30 cellular contexts compared by ENCODE assay signal in genomic region chr7:78879206-78879605, GRCh38.
"Had no signal": no experiment of that assay in that cellular context is flagged by ENCODE, and none has a peak within 500 bp of the region (broad histone marks: within the 10 kb centered on the region; RNA-seq: fewer than 3 reads in every experiment).

No MANE protein-coding gene starts in this region.

- H3K27me3 Mint-ChIP-seq: activated CD4-positive, alpha-beta memory T cell treated with anti-CD3 and anti-CD28 coated beads, Interleukin-2, amount 10 ng/mL, durations not matched to agents 7 days and 5 days; activated CD4-positive, alpha-beta T cell treated with anti-CD3 and anti-CD28 coated beads, Interleukin-2, amount 10 ng/mL, durations not matched to agents 7 days and 5 days; activated naive CD8-positive, alpha-beta T cell; activated T-cell treated with anti-CD3 and anti-CD28 coated beads, Interleukin-2, amount 50 U/mL, for 24 hours; activated T-helper 17 cell treated with anti-CD3 and anti-CD28 coated beads, Interleukin-2, amount 50 U/mL, for 72 hours; central memory CD8-positive, alpha-beta T cell; dendritic cell treated with granulocyte-macrophage colony-stimulating factor and Interleukin-4, amounts not matched to agents 40 ng/mL and 50 ng/mL, for 4 days had no signal

- H3K36me3 ChIP-seq: brain microvascular endothelial cell, esophagus muscularis mucosa, gastrocnemius medialis, heart right ventricle had no signal

- ATAC-seq: activated T-helper 17 cell treated with anti-CD3 and anti-CD28 coated beads, Interleukin-2, amount 50 U/mL, for 72 hours; foreskin keratinocyte; gastrocnemius medialis; heart right ventricle had no signal

- H3K4me3 ChIP-seq: coronary artery, dorsolateral prefrontal cortex, esophagus muscularis mucosa, gastrocnemius medialis, heart right ventricle had no signal

- H3K9me3 ChIP-seq: gastrocnemius medialis had no signal

- H3K36me3 Mint-ChIP-seq: activated naive CD8-positive, alpha-beta T cell had no signal

- H3K27me3 ChIP-seq: brain microvascular endothelial cell, dorsolateral prefrontal cortex, esophagus muscularis mucosa, foreskin keratinocyte, gastrocnemius medialis, heart right ventricle had no signal

- H3K27ac Mint-ChIP-seq: activated CD4-positive, alpha-beta memory T cell treated with anti-CD3 and anti-CD28 coated beads, Interleukin-2, amount 10 ng/mL, durations not matched to agents 7 days and 5 days; activated CD4-positive, alpha-beta T cell treated with anti-CD3 and anti-CD28 coated beads, Interleukin-2, amount 10 ng/mL, durations not matched to agents 7 days and 5 days; activated naive CD8-positive, alpha-beta T cell; activated T-cell treated with anti-CD3 and anti-CD28 coated beads, Interleukin-2, amount 50 U/mL, for 24 hours; activated T-helper 17 cell treated with anti-CD3 and anti-CD28 coated beads, Interleukin-2, amount 50 U/mL, for 72 hours; dendritic cell treated with granulocyte-macrophage colony-stimulating factor and Interleukin-4, amounts not matched to agents 40 ng/mL and 50 ng/mL, for 4 days; endodermal cell had no signal

- H3K4me1 Mint-ChIP-seq: activated CD4-positive, alpha-beta memory T cell treated with anti-CD3 and anti-CD28 coated beads, Interleukin-2, amount 10 ng/mL, durations not matched to agents 7 days and 5 days; activated CD4-positive, alpha-beta T cell treated with anti-CD3 and anti-CD28 coated beads, Interleukin-2, amount 10 ng/mL, durations not matched to agents 7 days and 5 days; activated T-helper 17 cell treated with anti-CD3 and anti-CD28 coated beads, Interleukin-2, amount 50 U/mL, for 72 hours; central memory CD8-positive, alpha-beta T cell; endodermal cell had no signal

- H3K4me1 ChIP-seq: esophagus muscularis mucosa, foreskin keratinocyte, gastrocnemius medialis, heart right ventricle had no signal

- H3K4me3 Mint-ChIP-seq: activated CD4-positive, alpha-beta memory T cell treated with anti-CD3 and anti-CD28 coated beads, Interleukin-2, amount 10 ng/mL, durations not matched to agents 7 days and 5 days; activated CD4-positive, alpha-beta T cell treated with anti-CD3 and anti-CD28 coated beads, Interleukin-2, amount 10 ng/mL, durations not matched to agents 7 days and 5 days; activated naive CD8-positive, alpha-beta T cell; activated T-cell treated with anti-CD3 and anti-CD28 coated beads, Interleukin-2, amount 50 U/mL, for 24 hours; activated T-helper 17 cell treated with anti-CD3 and anti-CD28 coated beads, Interleukin-2, amount 50 U/mL, for 72 hours; central memory CD8-positive, alpha-beta T cell; dendritic cell treated with granulocyte-macrophage colony-stimulating factor and Interleukin-4, amounts not matched to agents 40 ng/mL and 50 ng/mL, for 4 days; endodermal cell had no signal

- DNase-seq: activated CD4-positive, alpha-beta memory T cell treated with anti-CD3 and anti-CD28 coated beads, Interleukin-2, amount 10 ng/mL, durations not matched to agents 7 days and 5 days; activated CD4-positive, alpha-beta T cell treated with anti-CD3 and anti-CD28 coated beads for 1 hour; activated CD4-positive, alpha-beta T cell treated with anti-CD3 and anti-CD28 coated beads for 4 hours; activated CD4-positive, alpha-beta T cell treated with anti-CD3 and anti-CD28 coated beads, Interleukin-2, amount 10 ng/mL, durations not matched to agents 7 days and 5 days; activated CD4-positive, alpha-beta T cell treated with anti-CD3 and anti-CD28 coated beads, Interleukin-2, amount 50 U/mL, for 4 hours; activated CD8-positive, alpha-beta memory T cell treated with anti-CD3 and anti-CD28 coated beads, Interleukin-2, amount 50 U/mL, for 48 hours; activated effector memory CD4-positive, alpha-beta T cell treated with Interleukin-2 at 50 U/mL for 16 hours; activated gamma-delta T cell treated with Interleukin-2 at 50 U/mL for 16 hours; activated naive CD4-positive, alpha-beta T cell treated with anti-CD3 and anti-CD28 coated beads, Interleukin-2, amount 50 U/mL, for 16 hours; activated naive CD4-positive, alpha-beta T cell treated with Interleukin-2 at 50 U/mL for 16 hours; activated T-cell treated with anti-CD3 and anti-CD28 coated beads for 4 hours; activated T-cell treated with anti-CD3 and anti-CD28 coated beads, Interleukin-2, amount 50 U/mL, for 24 hours; amniotic stem cell; anterior cingulate cortex; brain microvascular endothelial cell; dorsolateral prefrontal cortex; effector memory CD4-positive, alpha-beta T cell; endodermal cell; foreskin keratinocyte; gastrocnemius medialis; heart right ventricle; T-helper 2 cell had no signal

- H3K27ac ChIP-seq: brain microvascular endothelial cell, coronary artery, dorsolateral prefrontal cortex, esophagus muscularis mucosa, foreskin keratinocyte, gastrocnemius medialis, heart right ventricle had no signal

- FAIRE-seq: astrocyte, bronchial epithelial cell had no signal
